Comparison of ENCODE assay signal across 1 cellular context in the genomic region with DNA sequence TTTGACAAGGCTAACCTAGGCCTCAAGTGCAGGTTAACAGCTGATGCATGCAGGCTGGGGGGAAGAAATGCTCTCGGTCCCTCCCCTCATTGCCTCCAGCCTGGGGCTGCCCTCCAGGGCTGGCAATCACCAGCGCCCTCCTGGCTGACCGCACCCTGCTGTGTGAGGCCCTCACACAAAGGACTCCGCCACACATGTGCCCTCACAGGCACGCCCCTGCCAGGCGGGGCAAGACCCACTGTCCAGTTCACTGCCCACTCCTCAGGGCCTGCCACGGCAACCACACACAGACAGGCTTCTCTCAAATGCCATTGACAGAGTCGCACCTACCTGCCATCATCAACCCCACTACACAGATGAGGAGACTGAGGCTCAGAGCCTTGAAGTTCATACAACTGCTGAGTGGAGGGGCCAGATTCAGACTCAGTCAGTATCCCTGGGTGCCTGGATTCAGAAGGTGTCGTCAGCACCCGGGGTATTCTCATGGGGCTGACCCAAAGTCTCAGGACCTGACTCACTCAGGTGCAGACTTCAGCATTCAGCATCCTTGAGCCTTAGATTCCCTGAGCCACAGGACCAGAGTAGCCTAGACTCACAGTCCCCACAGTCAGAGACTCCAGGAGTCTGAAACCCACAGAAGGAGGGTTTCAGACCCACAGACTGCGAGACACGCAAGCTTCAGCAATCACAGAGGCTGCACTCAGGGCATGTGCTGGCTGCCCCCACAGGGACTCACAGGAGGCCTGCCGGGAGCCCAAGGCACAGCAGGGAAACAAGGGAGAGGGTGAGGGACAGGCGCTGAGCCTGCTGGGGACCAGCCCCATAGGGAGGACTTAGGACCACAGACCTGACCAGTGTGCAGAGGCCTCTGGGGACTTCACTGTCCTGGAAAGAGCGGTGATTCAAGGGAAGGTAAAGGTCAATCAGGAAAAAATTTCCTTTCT.
TF ChIP-seq lines count a peak whose summit lies in the region.

No MANE protein-coding gene starts in this region.

TF ChIP-seq in HepG2, 621 proteins besides CTCF, POLR2A, EP300 and RAD21 (continued from another document):
- TF ChIP-seq, protein P1, sequence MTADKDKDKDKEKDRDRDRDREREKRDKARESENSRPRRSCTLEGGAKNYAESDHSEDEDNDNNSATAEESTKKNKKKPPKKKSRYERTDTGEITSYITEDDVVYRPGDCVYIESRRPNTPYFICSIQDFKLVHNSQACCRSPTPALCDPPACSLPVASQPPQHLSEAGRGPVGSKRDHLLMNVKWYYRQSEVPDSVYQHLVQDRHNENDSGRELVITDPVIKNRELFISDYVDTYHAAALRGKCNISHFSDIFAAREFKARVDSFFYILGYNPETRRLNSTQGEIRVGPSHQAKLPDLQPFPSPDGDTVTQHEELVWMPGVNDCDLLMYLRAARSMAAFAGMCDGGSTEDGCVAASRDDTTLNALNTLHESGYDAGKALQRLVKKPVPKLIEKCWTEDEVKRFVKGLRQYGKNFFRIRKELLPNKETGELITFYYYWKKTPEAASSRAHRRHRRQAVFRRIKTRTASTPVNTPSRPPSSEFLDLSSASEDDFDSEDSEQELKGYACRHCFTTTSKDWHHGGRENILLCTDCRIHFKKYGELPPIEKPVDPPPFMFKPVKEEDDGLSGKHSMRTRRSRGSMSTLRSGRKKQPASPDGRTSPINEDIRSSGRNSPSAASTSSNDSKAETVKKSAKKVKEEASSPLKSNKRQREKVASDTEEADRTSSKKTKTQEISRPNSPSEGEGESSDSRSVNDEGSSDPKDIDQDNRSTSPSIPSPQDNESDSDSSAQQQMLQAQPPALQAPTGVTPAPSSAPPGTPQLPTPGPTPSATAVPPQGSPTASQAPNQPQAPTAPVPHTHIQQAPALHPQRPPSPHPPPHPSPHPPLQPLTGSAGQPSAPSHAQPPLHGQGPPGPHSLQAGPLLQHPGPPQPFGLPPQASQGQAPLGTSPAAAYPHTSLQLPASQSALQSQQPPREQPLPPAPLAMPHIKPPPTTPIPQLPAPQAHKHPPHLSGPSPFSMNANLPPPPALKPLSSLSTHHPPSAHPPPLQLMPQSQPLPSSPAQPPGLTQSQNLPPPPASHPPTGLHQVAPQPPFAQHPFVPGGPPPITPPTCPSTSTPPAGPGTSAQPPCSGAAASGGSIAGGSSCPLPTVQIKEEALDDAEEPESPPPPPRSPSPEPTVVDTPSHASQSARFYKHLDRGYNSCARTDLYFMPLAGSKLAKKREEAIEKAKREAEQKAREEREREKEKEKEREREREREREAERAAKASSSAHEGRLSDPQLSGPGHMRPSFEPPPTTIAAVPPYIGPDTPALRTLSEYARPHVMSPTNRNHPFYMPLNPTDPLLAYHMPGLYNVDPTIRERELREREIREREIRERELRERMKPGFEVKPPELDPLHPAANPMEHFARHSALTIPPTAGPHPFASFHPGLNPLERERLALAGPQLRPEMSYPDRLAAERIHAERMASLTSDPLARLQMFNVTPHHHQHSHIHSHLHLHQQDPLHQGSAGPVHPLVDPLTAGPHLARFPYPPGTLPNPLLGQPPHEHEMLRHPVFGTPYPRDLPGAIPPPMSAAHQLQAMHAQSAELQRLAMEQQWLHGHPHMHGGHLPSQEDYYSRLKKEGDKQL (CRISPR knock-in tag; IDR thresholded peaks at IDR 0.05; ENCODE audit: low read depth): no peak
